ENCODE assay signal across 1 cellular context in genomic region chr2:190537765-190538164, GRCh38.
TF ChIP-seq lines count a peak whose summit lies in the region.

No MANE protein-coding gene starts in this region.

TF ChIP-seq in IMR-90, 13 proteins besides CTCF, POLR2A, EP300 and RAD21 (continued from another document):
- TF ChIP-seq USF2 (IDR thresholded peaks at IDR 0.05; ENCODE audit: low read depth, low read length) (no peak), MXI1 (IDR thresholded peaks at IDR 0.05; ENCODE audit: borderline replicate concordance, low read depth, low read length) (no peak), MAFK (IDR thresholded peaks at IDR 0.05; ENCODE audit: low read depth, low read length) (no peak), BHLHE40 (IDR thresholded peaks at IDR 0.05; ENCODE audit: low read depth, low read length) (no peak), ELK1 (IDR thresholded peaks at IDR 0.05; ENCODE audit: borderline replicate concordance, low read depth, low read length) (no peak), CEBPB (IDR thresholded peaks at IDR 0.05; ENCODE audit: low read depth, low read length) (no peak), FOS (IDR thresholded peaks at IDR 0.05; ENCODE audit: low read depth, low read length) (no peak), RFX5 (IDR thresholded peaks at IDR 0.05; ENCODE audit: low read depth, low read length) (no peak), MAZ (IDR thresholded peaks at IDR 0.05; ENCODE audit: borderline replicate concordance, low read depth, low read length) (no peak)
